ENCODE assay signal across 35 cellular contexts in genomic region chr12:28421374-28421773, GRCh38.
"Had no signal": no experiment of that assay in that cellular context is flagged by ENCODE, and none has a peak within 500 bp of the region (broad histone marks: within the 10 kb centered on the region; RNA-seq: fewer than 3 reads in every experiment).

No MANE protein-coding gene starts in this region.

- H3K4me3 ChIP-seq: MG63 had no signal

- H3K36me3 ChIP-seq: MG63 had no signal

- H3K27me3 ChIP-seq: MG63 had no signal

- DNase-seq: Karpas-422, Kasumi-1, MG63, MM.1S, MV-4-11, NCI-H1048, NCI-H1092, NCI-H1092 treated with DMSO at 0.1 percent for 48 hours, NCI-H1105, NCI-H1105 treated with DMSO at 0.1 percent for 48 hours, NCI-H1417, NCI-H1417 treated with DMSO at 0.1 percent for 48 hours, NCI-H1436, NCI-H1436 treated with DMSO at 0.1 percent for 48 hours, NCI-H146, NCI-H1694, NCI-H1694 treated with DMSO at 0.1 percent for 48 hours, NCI-H187, NCI-H187 treated with DMSO at 0.1 percent for 48 hours, NCI-H1930, NCI-H2029, NCI-H2029 treated with DMSO at 0.1 percent for 48 hours, NCI-H2081, NCI-H2081 treated with DMSO at 0.1 percent for 48 hours, NCI-H2107, NCI-H2171, NCI-H2171 treated with DMSO at 0.1 percent for 48 hours, NCI-H2227 treated with DMSO at 0.1 percent for 48 hours, NCI-H345, NCI-H446, NCI-H446 treated with DMSO at 0.1 percent for 48 hours, NCI-H510A, NCI-H510A treated with DMSO at 0.1 percent for 48 hours, NCI-H524, NCI-H524 treated with DMSO at 0.1 percent for 48 hours had no signal

- H3K9me3 ChIP-seq: MG63 had no signal
